In the genomic region with DNA sequence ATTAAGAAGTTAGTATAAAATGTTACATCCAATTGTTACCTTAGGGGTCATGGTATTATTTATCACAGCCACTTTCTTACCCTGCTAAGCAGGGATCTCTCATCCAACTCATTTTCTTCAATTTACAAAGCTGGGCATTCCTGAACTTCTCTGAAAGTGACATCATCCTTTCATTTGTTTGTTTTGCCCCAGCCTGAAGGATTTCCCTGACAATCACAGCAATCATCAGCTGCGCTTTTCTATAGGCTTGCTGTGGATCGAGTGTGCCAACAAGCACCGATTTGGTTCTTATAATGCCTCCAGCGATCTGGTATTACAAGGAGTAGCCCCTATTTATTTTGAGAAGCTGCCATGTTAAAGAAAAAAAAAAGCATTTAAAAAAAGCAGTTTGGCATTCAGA, we compare ENCODE assay signal across 12 cellular contexts.
DNase-seq lines count a peak whose midpoint lies in the region; TF ChIP-seq lines count a peak whose summit lies in the region.
"Had no signal": no experiment of that assay in that cellular context is flagged by ENCODE, and none has a peak within 500 bp of the region (broad histone marks: within the 10 kb centered on the region; RNA-seq: fewer than 3 reads in every experiment).

No MANE protein-coding gene starts in this region.

- H3K4me3 ChIP-seq in HEK293 (ENCODE audit: low read depth, low read length) (0 out of 2 replicates have a peak overlapping the region, but pooled peaks have one; percentile 1), SJCRH30 (peak overlapping the region; percentile 23)

- H3K9me3 ChIP-seq in HEK293 (ENCODE audit: control insufficient read depth, insufficient read depth, low read depth, low read length) (no peaks in the 10 kb centered on the region), SJCRH30 (replicated peaks) (no peaks in the 10 kb centered on the region)

- in situ Hi-C loops in ACHN (cut with HindIII; ENCODE audit: low pct_ligation_motif_present, low pct_unique_long_range_greater_than_20kb, low sequenced_read_pairs), result no loop called here

- POLR2A ChIA-PET in HEK293 (lab: Yijun Ruan, JAX), result no interaction called here

- TF ChIP-seq CTCF in HEK293 (tag by site-specific recombination; IDR thresholded peaks at IDR 0.05), result no peak

- H3K27me3 ChIP-seq in SJCRH30, result no peaks in the 10 kb centered on the region

- H3K36me3 ChIP-seq in HEK293 (ENCODE audit: control insufficient read depth in 2 of 2, insufficient read depth in 1 of 2, low read length in 2 of 2) (no peaks in the 10 kb centered on the region), SJCRH30 (no peaks in the 10 kb centered on the region)

- DNase-seq in ACHN (peak; percentile 29), SJCRH30 (peak; percentile 68 to 72), iPS DF 4.7 (ENCODE audit: extremely low read depth, low spot score) (peak; percentile 86), GDM1 (lab: John Stamatoyannopoulos, UW) (no peak)
- no peak for DNase-seq in NK-92 treated with Interleukin-12 subunit alpha and Interleukin-12 subunit beta, amount 100 ng/mL, for 24 hours (lab: John Stamatoyannopoulos, UW)
- DNase-seq in activated naive CD4-positive, alpha-beta T cell treated with Interleukin-2 at 50 U/mL for 16 hours, result no peak
- DNase-seq in activated CD4-positive, alpha-beta T cell treated with anti-CD3 and anti-CD28 coated beads for 4 hours, result no peak
- DNase-seq: activated CD4-positive, alpha-beta T cell treated with anti-CD3 and anti-CD28 coated beads, Interleukin-2, amount 50 U/mL, for 48 hours; AML-193; MM.1S; SHP77 treated with DMSO at 0.1 percent for 48 hours had no signal

- H3K27ac ChIP-seq in HEK293 (ENCODE audit: extremely low read depth, low read depth, low read length) (no peak overlapping the region), SJCRH30 (peak overlapping the region; percentile 28; the same call in 1 of the 2 replicates)

- no peaks in the 10 kb centered on the region for H3K4me1 ChIP-seq in HEK293 (ENCODE audit: control insufficient read depth, insufficient read depth, low read length)
- peaks cover 48% of the 10 kb centered on the region for H3K4me1 ChIP-seq in SJCRH30

- CTCF ChIA-PET in HEK293 (lab: Yijun Ruan, JAX), result interaction anchor here (0.6 kb wide), 2 partner anchors 11 to 418 kb away, joined by 3 to 4 read pairs; no protein-coding TSS in a partner anchor

TF ChIP-seq in HEK293, 187 proteins besides CTCF, POLR2A, EP300 and RAD21:
- TF ChIP-seq, protein P1, sequence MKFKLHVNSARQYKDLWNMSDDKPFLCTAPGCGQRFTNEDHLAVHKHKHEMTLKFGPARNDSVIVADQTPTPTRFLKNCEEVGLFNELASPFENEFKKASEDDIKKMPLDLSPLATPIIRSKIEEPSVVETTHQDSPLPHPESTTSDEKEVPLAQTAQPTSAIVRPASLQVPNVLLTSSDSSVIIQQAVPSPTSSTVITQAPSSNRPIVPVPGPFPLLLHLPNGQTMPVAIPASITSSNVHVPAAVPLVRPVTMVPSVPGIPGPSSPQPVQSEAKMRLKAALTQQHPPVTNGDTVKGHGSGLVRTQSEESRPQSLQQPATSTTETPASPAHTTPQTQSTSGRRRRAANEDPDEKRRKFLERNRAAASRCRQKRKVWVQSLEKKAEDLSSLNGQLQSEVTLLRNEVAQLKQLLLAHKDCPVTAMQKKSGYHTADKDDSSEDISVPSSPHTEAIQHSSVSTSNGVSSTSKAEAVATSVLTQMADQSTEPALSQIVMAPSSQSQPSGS (tag by site-specific recombination; IDR thresholded peaks at IDR 0.05; ENCODE audit: low read depth), result peak; percentile 31; the same call in 1 of the 2 replicates
- peak; percentile 31; the same call in 1 of the 2 replicates for TF ChIP-seq GLIS1 (tag by site-specific recombination; IDR thresholded peaks at IDR 0.05)
- TF ChIP-seq ZNF639 (tag by site-specific recombination; IDR thresholded peaks at IDR 0.05), result no peak

Comparison
In these comparisons a context has a peak if more than half of its experiments do, and no peak if none do; other contexts are left out.
1. DNase-seq: peak in ACHN (single experiment), SJCRH30 (2 of 2) and iPS DF 4.7 (single experiment); none in GDM1 (single experiment), NK-92 treated with Interleukin-12 subunit alpha and Interleukin-12 subunit beta, amount 100 ng/mL, for 24 hours (single experiment), activated naive CD4-positive, alpha-beta T cell treated with Interleukin-2 at 50 U/mL for 16 hours (single experiment) and activated CD4-positive, alpha-beta T cell treated with anti-CD3 and anti-CD28 coated beads for 4 hours (0 of 2).